In the genomic region with DNA sequence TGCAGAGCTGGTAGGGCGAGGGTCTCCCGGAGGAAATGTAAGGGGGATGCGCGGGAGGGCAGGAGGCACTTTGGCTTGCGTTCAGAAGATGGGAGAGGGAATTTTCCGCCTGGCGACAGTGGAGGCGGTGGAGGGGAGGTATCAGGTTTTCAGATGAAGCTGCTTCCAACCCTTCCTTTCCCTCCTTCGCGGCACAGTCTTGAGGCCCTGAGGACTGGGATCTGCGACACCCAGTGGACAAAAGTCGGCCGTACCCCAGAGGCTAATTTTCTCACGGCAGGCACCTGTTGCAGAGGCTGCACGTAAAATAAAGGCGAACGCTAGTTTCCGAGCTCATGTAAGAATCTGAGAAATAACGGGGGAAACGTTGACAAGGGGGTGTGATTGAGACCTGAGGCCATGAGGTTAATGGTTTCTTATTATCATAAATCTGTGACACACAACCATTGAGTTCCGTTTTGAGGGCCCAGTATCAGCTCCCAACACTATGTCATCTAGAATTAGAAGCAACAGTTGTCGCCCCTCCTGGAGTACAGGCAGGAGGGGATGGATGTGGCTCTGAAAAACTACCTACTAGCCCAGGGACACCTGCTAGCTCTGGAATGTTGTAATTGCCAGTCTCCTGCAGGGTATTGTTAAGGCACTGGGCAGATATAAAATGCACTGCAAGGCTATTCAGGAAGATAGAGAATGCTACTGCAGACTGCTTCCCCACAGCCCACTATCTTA, we compare ENCODE assay signal across 8 cellular contexts. TPM values are rescaled to one million over a fixed set of nuclear protein-coding genes. Genes with fewer than 3 reads are reported as not detected.
A peak's percentile ranks its signal among the peaks of the same experiment; 100 is the strongest.
DNase-seq lines count a peak whose midpoint lies in the region; ATAC-seq and TF ChIP-seq lines count a peak whose summit lies in the region.

No MANE protein-coding gene starts in this region.

- peaks cover 43% of the 10 kb centered on the region for H3K27me3 ChIP-seq in adipocyte (replicated peaks; ENCODE audit: control insufficient read depth, insufficient read depth, low read length)
- no peaks in the 10 kb centered on the region for H3K27me3 ChIP-seq in right atrium auricular region
- H3K27me3 ChIP-seq in rectal smooth muscle tissue (ENCODE audit: control insufficient read depth, insufficient read depth, low read length), result no peaks in the 10 kb centered on the region

- H3K9me3 ChIP-seq in adipocyte (ENCODE audit: control insufficient read depth, low read length) (no peaks in the 10 kb centered on the region), right atrium auricular region (no peaks in the 10 kb centered on the region)

- DNase-seq in DMS53 (lab: John Stamatoyannopoulos, UW), result peak; percentile 83
- DNase-seq in LHCN-M2 (ENCODE audit: low read depth), result peak; percentile 47
- peak; percentile 65 for DNase-seq in adipocyte (ENCODE audit: low read depth)
- no peak for DNase-seq in right atrium auricular region (ENCODE audit: low spot score)
- no peak for DNase-seq in RKO (ENCODE audit: low spot score)

- no peak overlapping the region for H3K27ac ChIP-seq in right atrium auricular region
- H3K27ac ChIP-seq in rectal smooth muscle tissue (ENCODE audit: low read depth, low read length), result peak overlapping the region; percentile 48

- H3K4me1 ChIP-seq in adipocyte (ENCODE audit: control insufficient read depth, insufficient read depth, low read length) (no peaks in the 10 kb centered on the region), right atrium auricular region (no peaks in the 10 kb centered on the region), rectal smooth muscle tissue (ENCODE audit: control insufficient read depth, insufficient read depth, low read length) (no peaks in the 10 kb centered on the region)

- no peaks in the 10 kb centered on the region for H3K36me3 ChIP-seq in adipocyte (ENCODE audit: control insufficient read depth, insufficient read depth, low read length, severe bottlenecking)
- no peaks in the 10 kb centered on the region for H3K36me3 ChIP-seq in right atrium auricular region
- no peaks in the 10 kb centered on the region for H3K36me3 ChIP-seq in rectal smooth muscle tissue (ENCODE audit: control insufficient read depth, insufficient read depth, low read length)

- H3K4me3 ChIP-seq in adipocyte (ENCODE audit: low read length), result peak overlapping the region; percentile 80
- peak overlapping the region; percentile 46 to 58 for H3K4me3 ChIP-seq in right atrium auricular region
- H3K4me3 ChIP-seq in rectal smooth muscle tissue (ENCODE audit: low read length), result peak overlapping the region; percentile 72

- H3K9ac ChIP-seq in adipocyte (ENCODE audit: low read length) (no peak overlapping the region), rectal smooth muscle tissue (ENCODE audit: low read length) (no peak overlapping the region)

- TF ChIP-seq CTCF in right atrium auricular region (IDR thresholded peaks at IDR 0.05), result peak in 1 of 2 donors; percentile 61

- ATAC-seq in GM21619 (IDR thresholded peaks at IDR 0.05; ENCODE audit: unreplicated experiment) (peak; percentile 49), SK-N-SH treated with all-trans-retinoic acid at 6 μM for 48 hours (peak; percentile 85)

TF ChIP-seq in SK-N-SH treated with all-trans-retinoic acid at 6 μM for 48 hours, 23 proteins besides CTCF, POLR2A, EP300 and RAD21:
- TF ChIP-seq ZNF8 (CRISPR knock-in tag; IDR thresholded peaks at IDR 0.05) (no peak), ARNTL (CRISPR knock-in tag; IDR thresholded peaks at IDR 0.05; ENCODE audit: borderline replicate concordance, low read depth) (no peak), ZC3H10 (CRISPR knock-in tag; IDR thresholded peaks at IDR 0.05) (no peak), ISL1 (CRISPR knock-in tag; IDR thresholded peaks at IDR 0.05) (no peak), GLIS3 (CRISPR knock-in tag; IDR thresholded peaks at IDR 0.05) (no peak), TCF4 (CRISPR knock-in tag; IDR thresholded peaks at IDR 0.05; ENCODE audit: borderline replicate concordance) (no peak), TOX (CRISPR knock-in tag; IDR thresholded peaks at IDR 0.05; ENCODE audit: borderline replicate concordance) (no peak), ZFP30 (CRISPR knock-in tag; IDR thresholded peaks at IDR 0.05) (no peak), ZNF565 (CRISPR knock-in tag; conservative IDR thresholded peaks at IDR 0.05; ENCODE audit: low read depth) (no peak), PPARA (CRISPR knock-in tag; IDR thresholded peaks at IDR 0.05; ENCODE audit: borderline replicate concordance) (no peak), OSR1 (CRISPR knock-in tag; IDR thresholded peaks at IDR 0.05) (no peak), RARB (CRISPR knock-in tag; IDR thresholded peaks at IDR 0.05) (no peak)
- TF ChIP-seq, protein P1, sequence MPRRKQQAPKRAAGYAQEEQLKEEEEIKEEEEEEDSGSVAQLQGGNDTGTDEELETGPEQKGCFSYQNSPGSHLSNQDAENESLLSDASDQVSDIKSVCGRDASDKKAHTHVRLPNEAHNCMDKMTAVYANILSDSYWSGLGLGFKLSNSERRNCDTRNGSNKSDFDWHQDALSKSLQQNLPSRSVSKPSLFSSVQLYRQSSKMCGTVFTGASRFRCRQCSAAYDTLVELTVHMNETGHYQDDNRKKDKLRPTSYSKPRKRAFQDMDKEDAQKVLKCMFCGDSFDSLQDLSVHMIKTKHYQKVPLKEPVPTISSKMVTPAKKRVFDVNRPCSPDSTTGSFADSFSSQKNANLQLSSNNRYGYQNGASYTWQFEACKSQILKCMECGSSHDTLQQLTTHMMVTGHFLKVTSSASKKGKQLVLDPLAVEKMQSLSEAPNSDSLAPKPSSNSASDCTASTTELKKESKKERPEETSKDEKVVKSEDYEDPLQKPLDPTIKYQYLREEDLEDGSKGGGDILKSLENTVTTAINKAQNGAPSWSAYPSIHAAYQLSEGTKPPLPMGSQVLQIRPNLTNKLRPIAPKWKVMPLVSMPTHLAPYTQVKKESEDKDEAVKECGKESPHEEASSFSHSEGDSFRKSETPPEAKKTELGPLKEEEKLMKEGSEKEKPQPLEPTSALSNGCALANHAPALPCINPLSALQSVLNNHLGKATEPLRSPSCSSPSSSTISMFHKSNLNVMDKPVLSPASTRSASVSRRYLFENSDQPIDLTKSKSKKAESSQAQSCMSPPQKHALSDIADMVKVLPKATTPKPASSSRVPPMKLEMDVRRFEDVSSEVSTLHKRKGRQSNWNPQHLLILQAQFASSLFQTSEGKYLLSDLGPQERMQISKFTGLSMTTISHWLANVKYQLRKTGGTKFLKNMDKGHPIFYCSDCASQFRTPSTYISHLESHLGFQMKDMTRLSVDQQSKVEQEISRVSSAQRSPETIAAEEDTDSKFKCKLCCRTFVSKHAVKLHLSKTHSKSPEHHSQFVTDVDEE (CRISPR knock-in tag; IDR thresholded peaks at IDR 0.05), result no peak
- TF ChIP-seq, protein P2, sequence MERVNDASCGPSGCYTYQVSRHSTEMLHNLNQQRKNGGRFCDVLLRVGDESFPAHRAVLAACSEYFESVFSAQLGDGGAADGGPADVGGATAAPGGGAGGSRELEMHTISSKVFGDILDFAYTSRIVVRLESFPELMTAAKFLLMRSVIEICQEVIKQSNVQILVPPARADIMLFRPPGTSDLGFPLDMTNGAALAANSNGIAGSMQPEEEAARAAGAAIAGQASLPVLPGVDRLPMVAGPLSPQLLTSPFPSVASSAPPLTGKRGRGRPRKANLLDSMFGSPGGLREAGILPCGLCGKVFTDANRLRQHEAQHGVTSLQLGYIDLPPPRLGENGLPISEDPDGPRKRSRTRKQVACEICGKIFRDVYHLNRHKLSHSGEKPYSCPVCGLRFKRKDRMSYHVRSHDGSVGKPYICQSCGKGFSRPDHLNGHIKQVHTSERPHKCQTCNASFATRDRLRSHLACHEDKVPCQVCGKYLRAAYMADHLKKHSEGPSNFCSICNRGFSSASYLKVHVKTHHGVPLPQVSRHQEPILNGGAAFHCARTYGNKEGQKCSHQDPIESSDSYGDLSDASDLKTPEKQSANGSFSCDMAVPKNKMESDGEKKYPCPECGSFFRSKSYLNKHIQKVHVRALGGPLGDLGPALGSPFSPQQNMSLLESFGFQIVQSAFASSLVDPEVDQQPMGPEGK (CRISPR knock-in tag; IDR thresholded peaks at IDR 0.05; ENCODE audit: borderline replicate concordance), result no peak
- TF ChIP-seq, protein P3, sequence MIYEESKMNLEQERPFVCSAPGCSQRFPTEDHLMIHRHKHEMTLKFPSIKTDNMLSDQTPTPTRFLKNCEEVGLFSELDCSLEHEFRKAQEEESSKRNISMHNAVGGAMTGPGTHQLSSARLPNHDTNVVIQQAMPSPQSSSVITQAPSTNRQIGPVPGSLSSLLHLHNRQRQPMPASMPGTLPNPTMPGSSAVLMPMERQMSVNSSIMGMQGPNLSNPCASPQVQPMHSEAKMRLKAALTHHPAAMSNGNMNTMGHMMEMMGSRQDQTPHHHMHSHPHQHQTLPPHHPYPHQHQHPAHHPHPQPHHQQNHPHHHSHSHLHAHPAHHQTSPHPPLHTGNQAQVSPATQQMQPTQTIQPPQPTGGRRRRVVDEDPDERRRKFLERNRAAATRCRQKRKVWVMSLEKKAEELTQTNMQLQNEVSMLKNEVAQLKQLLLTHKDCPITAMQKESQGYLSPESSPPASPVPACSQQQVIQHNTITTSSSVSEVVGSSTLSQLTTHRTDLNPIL (CRISPR knock-in tag; IDR thresholded peaks at IDR 0.05; ENCODE audit: low read depth), result no peak
- TF ChIP-seq, protein P4, sequence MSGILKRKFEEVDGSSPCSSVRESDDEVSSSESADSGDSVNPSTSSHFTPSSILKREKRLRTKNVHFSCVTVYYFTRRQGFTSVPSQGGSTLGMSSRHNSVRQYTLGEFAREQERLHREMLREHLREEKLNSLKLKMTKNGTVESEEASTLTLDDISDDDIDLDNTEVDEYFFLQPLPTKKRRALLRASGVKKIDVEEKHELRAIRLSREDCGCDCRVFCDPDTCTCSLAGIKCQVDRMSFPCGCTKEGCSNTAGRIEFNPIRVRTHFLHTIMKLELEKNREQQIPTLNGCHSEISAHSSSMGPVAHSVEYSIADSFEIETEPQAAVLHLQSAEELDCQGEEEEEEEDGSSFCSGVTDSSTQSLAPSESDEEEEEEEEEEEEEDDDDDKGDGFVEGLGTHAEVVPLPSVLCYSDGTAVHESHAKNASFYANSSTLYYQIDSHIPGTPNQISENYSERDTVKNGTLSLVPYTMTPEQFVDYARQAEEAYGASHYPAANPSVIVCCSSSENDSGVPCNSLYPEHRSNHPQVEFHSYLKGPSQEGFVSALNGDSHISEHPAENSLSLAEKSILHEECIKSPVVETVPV (CRISPR knock-in tag; IDR thresholded peaks at IDR 0.05), result no peak

RNA-seq across cellular contexts. Expression of a gene that starts 1.1 kb away (rescaled TPM):
- 0.64 TPM in 1 of 2 replicates, not detected in the other for total RNA-seq in LHCN-M2 (2014; rRNA removed)
- 0.26 TPM for polyA plus RNA-seq in LHCN-M2 (2012)
- total RNA-seq in right atrium auricular region, result under 1 TPM in 1 of 2 donors, not detected in 1; 0.43 TPM

RNA-seq across cellular contexts. Expression of a gene that starts 37.4 kb away (rescaled TPM):
- total RNA-seq in LHCN-M2 (2014; rRNA removed) (3.2 and 4.7 TPM in 2 replicates), right atrium auricular region (under 1 TPM; 0.30 to 0.47 TPM)
- 0.86 TPM for polyA plus RNA-seq in LHCN-M2 (2012)

RNA-seq across cellular contexts. Expression of a gene that starts 43.4 kb away (rescaled TPM):
- 5.6 and 5.9 TPM in 2 replicates for total RNA-seq in LHCN-M2 (2014; rRNA removed)
- 5.3 TPM for polyA plus RNA-seq in LHCN-M2 (2012)
- total RNA-seq in right atrium auricular region, result 10 to 100 TPM; 10.7 to 13.5 TPM

RNA-seq across cellular contexts. Expression of a gene that starts 52.9 kb away (rescaled TPM):
- total RNA-seq in LHCN-M2 (2014; rRNA removed) (20.6 and 22.5 TPM in 2 replicates), right atrium auricular region (10 to 100 TPM; 12.2 to 14.4 TPM)
- 5.4 TPM for polyA plus RNA-seq in LHCN-M2 (2012)

Comparison
In these comparisons a context has a peak if more than half of its experiments do, and no peak if none do; other contexts are left out.
1. DNase-seq: peak in DMS53 (single experiment), LHCN-M2 (single experiment) and adipocyte (single experiment); none in right atrium auricular region (single experiment) and RKO (single experiment).
2. Peak in every context shown above with its lines, with median percentiles within 50 percentile points of each other: H3K4me3 ChIP-seq.